ENCODE assay signal across 28 cellular contexts in genomic region chr11:117976445-117976844, GRCh38. TPM values are rescaled to one million over a fixed set of nuclear protein-coding genes. Genes with fewer than 3 reads are reported as not detected.
DNase-seq lines count a peak whose midpoint lies in the region; ATAC-seq and TF ChIP-seq lines count a peak whose summit lies in the region.
"Had no signal": no experiment of that assay in that cellular context is flagged by ENCODE, and none has a peak within 500 bp of the region (broad histone marks: within the 10 kb centered on the region; RNA-seq: fewer than 3 reads in every experiment).

No MANE protein-coding gene starts in this region.

- H3K4me1 Mint-ChIP-seq in activated naive CD8-positive, alpha-beta T cell (ENCODE audit: low read depth) = peaks cover 82% of the 10 kb centered on the region
- peaks cover 90% of the 10 kb centered on the region for H3K4me1 Mint-ChIP-seq in activated naive CD8-positive, alpha-beta T cell treated with anti-CD3 and anti-CD28 coated beads, Interleukin-2, amount 50 U/mL, for 24 hours
- H3K4me1 Mint-ChIP-seq in endothelial cell (ENCODE audit: unreplicated experiment) = peaks cover 42% of the 10 kb centered on the region
- peaks cover 78% of the 10 kb centered on the region for H3K4me1 Mint-ChIP-seq in stimulated activated effector memory CD8-positive, alpha-beta T cell treated with anti-CD3 and anti-CD28 coated beads, Interleukin-12 subunit alpha, Interleukin-12 subunit beta, amount 100 ng/mL, for 72 hours

- H3K4me3 ChIP-seq in H7 (ENCODE audit: insufficient read depth, low read depth, low read length) = no peak overlapping the region
- H3K4me3 ChIP-seq: ascending aorta, gastrocnemius medialis, GM23338, hepatocyte, Peyer's patch, tibial nerve had no signal

- H3K4me3 Mint-ChIP-seq in activated naive CD8-positive, alpha-beta T cell = peak overlapping the region; percentile 83
- no peak overlapping the region for H3K4me3 Mint-ChIP-seq in activated naive CD8-positive, alpha-beta T cell treated with anti-CD3 and anti-CD28 coated beads, Interleukin-2, amount 50 U/mL, for 24 hours
- H3K4me3 Mint-ChIP-seq in endothelial cell (ENCODE audit: unreplicated experiment) = no peak overlapping the region
- H3K4me3 Mint-ChIP-seq in stimulated activated effector memory CD8-positive, alpha-beta T cell treated with anti-CD3 and anti-CD28 coated beads, Interleukin-12 subunit alpha, Interleukin-12 subunit beta, amount 100 ng/mL, for 72 hours = no peak overlapping the region
- H3K4me3 Mint-ChIP-seq: GM23338 had no signal

- H3K36me3 ChIP-seq in H7 (replicated peaks; ENCODE audit: control insufficient read depth, insufficient read depth, low read length) = no peaks in the 10 kb centered on the region
- H3K36me3 ChIP-seq: ascending aorta, gastrocnemius medialis, Peyer's patch, tibial nerve had no signal

- no peak for TF ChIP-seq CTCF in endothelial cell (IDR thresholded peaks at IDR 0.05; ENCODE audit: unreplicated experiment)

- no peak for ATAC-seq in activated naive CD8-positive, alpha-beta T cell treated with anti-CD3 and anti-CD28 coated beads, Interleukin-2, amount 50 U/mL, for 24 hours
- no peak for ATAC-seq in stimulated activated effector memory CD8-positive, alpha-beta T cell treated with anti-CD3 and anti-CD28 coated beads, Interleukin-12 subunit alpha, Interleukin-12 subunit beta, amount 100 ng/mL, for 72 hours
- ATAC-seq in HG02870 (IDR thresholded peaks at IDR 0.05; ENCODE audit: unreplicated experiment) = no peak
- ATAC-seq: activated naive CD4-positive, alpha-beta T cell treated with anti-CD3 and anti-CD28 coated beads, Interleukin-2, amount 50 U/mL, for 72 hours; gastrocnemius medialis; GM23338; right cardiac atrium had no signal

- H3K36me3 Mint-ChIP-seq in activated naive CD8-positive, alpha-beta T cell = peaks cover 2% of the 10 kb centered on the region
- peaks cover 14% of the 10 kb centered on the region for H3K36me3 Mint-ChIP-seq in activated naive CD8-positive, alpha-beta T cell treated with anti-CD3 and anti-CD28 coated beads, Interleukin-2, amount 50 U/mL, for 24 hours (ENCODE audit: low read depth)
- H3K36me3 Mint-ChIP-seq in endothelial cell (ENCODE audit: low read depth, unreplicated experiment) = no peaks in the 10 kb centered on the region
- peaks cover under 1% of the 10 kb centered on the region for H3K36me3 Mint-ChIP-seq in stimulated activated effector memory CD8-positive, alpha-beta T cell treated with anti-CD3 and anti-CD28 coated beads, Interleukin-12 subunit alpha, Interleukin-12 subunit beta, amount 100 ng/mL, for 72 hours

- H3K27me3 Mint-ChIP-seq in activated naive CD8-positive, alpha-beta T cell = no peaks in the 10 kb centered on the region
- no peaks in the 10 kb centered on the region for H3K27me3 Mint-ChIP-seq in activated naive CD8-positive, alpha-beta T cell treated with anti-CD3 and anti-CD28 coated beads, Interleukin-2, amount 50 U/mL, for 24 hours
- H3K27me3 Mint-ChIP-seq in endothelial cell (ENCODE audit: unreplicated experiment) = peaks cover 3% of the 10 kb centered on the region

- no peaks in the 10 kb centered on the region for H3K27me3 ChIP-seq in H7 (ENCODE audit: control insufficient read depth, insufficient read depth, low read length)
- H3K27me3 ChIP-seq: ascending aorta, hepatocyte, Peyer's patch, tibial nerve had no signal

- DNase-seq in activated naive CD8-positive, alpha-beta T cell treated with anti-CD3 and anti-CD28 coated beads, Interleukin-2, amount 50 U/mL, for 24 hours = no peak
- DNase-seq in H7 (peak; percentile 28), endothelial cell (ENCODE audit: low spot score) (no peak), HPDE6-E6E7 (ENCODE audit: extremely low spot score) (no peak), medulla oblongata (ENCODE audit: extremely low spot score) (no peak)
- DNase-seq in stimulated activated effector memory CD8-positive, alpha-beta T cell treated with anti-CD3 and anti-CD28 coated beads, Interleukin-12 subunit alpha, Interleukin-12 subunit beta, amount 100 ng/mL, for 72 hours (ENCODE audit: low spot score in 2 of 2) = no peak
- DNase-seq: activated CD4-positive, alpha-beta T cell treated with anti-CD3 and anti-CD28 coated beads for 1 hour; gastrocnemius medialis; GF-D8; kidney glomerular epithelial cell; NCI-H1092; NCI-H1694 treated with DMSO at 0.1 percent for 48 hours; NCI-H82; Peyer's patch; right cardiac atrium; SHP77; stimulated activated CD4-positive, alpha-beta T cell treated with anti-CD3 and anti-CD28 coated beads, Interleukin-2, amount 100 ng/mL, for 24 hours had no signal

- H3K27ac Mint-ChIP-seq in activated naive CD8-positive, alpha-beta T cell = peak overlapping the region; percentile 83
- H3K27ac Mint-ChIP-seq in activated naive CD8-positive, alpha-beta T cell treated with anti-CD3 and anti-CD28 coated beads, Interleukin-2, amount 50 U/mL, for 24 hours = no peak overlapping the region
- peak overlapping the region; percentile 52 for H3K27ac Mint-ChIP-seq in endothelial cell (ENCODE audit: unreplicated experiment)
- H3K27ac Mint-ChIP-seq in stimulated activated effector memory CD8-positive, alpha-beta T cell treated with anti-CD3 and anti-CD28 coated beads, Interleukin-12 subunit alpha, Interleukin-12 subunit beta, amount 100 ng/mL, for 72 hours = peak overlapping the region; percentile 43
- H3K27ac Mint-ChIP-seq: activated naive CD4-positive, alpha-beta T cell treated with anti-CD3 and anti-CD28 coated beads, Interleukin-2, amount 50 U/mL, for 72 hours; GM23338 had no signal

- H3K9me3 Mint-ChIP-seq in activated naive CD8-positive, alpha-beta T cell (ENCODE audit: low read depth) = no peaks in the 10 kb centered on the region
- H3K9me3 Mint-ChIP-seq in activated naive CD8-positive, alpha-beta T cell treated with anti-CD3 and anti-CD28 coated beads, Interleukin-2, amount 50 U/mL, for 24 hours = no peaks in the 10 kb centered on the region
- no peaks in the 10 kb centered on the region for H3K9me3 Mint-ChIP-seq in endothelial cell (ENCODE audit: unreplicated experiment)
- no peaks in the 10 kb centered on the region for H3K9me3 Mint-ChIP-seq in stimulated activated effector memory CD8-positive, alpha-beta T cell treated with anti-CD3 and anti-CD28 coated beads, Interleukin-12 subunit alpha, Interleukin-12 subunit beta, amount 100 ng/mL, for 72 hours
- H3K9me3 Mint-ChIP-seq: activated naive CD4-positive, alpha-beta T cell treated with anti-CD3 and anti-CD28 coated beads, Interleukin-2, amount 50 U/mL, for 72 hours; GM23338 had no signal

RNA-seq across cellular contexts. Expression of gene IL10RA, which starts 9.7 kb away (rescaled TPM):
- total RNA-seq in H7 (2014; rRNA removed; shearing (Covaris generic)) = not detected in 2 replicates
- 0.82 TPM for total RNA-seq in endothelial cell (ENCODE audit: unreplicated experiment)
- total RNA-seq: lung microvascular endothelial cell had no signal

RNA-seq across cellular contexts. Expression of gene TMPRSS13, which starts 47.2 kb away (rescaled TPM):
- 0.31 TPM in 1 of 2 replicates, not detected in the other for total RNA-seq in H7 (2014; rRNA removed; shearing (Covaris generic))
- 1.8 TPM for total RNA-seq in endothelial cell (ENCODE audit: unreplicated experiment)
- total RNA-seq: ascending aorta, fibroblast of lung, gastrocnemius medialis, lung microvascular endothelial cell, M059J, NCI-H460, Peyer's patch had no signal
